8 cellular contexts compared by ENCODE assay signal in genomic region chr10:101291254-101292193, GRCh38.
DNase-seq lines count a peak whose midpoint lies in the region; ATAC-seq, FAIRE-seq and TF ChIP-seq lines count a peak whose summit lies in the region.

No MANE protein-coding gene starts in this region.

- no peak overlapping the region for H3K27ac Mint-ChIP-seq in endodermal cell
- peak overlapping the region in 1 of 2 donors; percentile 19 for H3K27ac Mint-ChIP-seq in stimulated activated naive CD8-positive, alpha-beta T cell treated with anti-CD3 and anti-CD28 coated beads, Interleukin-15, amount 100 ng/mL, for 72 hours

- H3K4me3 Mint-ChIP-seq in endodermal cell = peak overlapping the region; percentile 52
- H3K4me3 Mint-ChIP-seq in stimulated activated naive CD8-positive, alpha-beta T cell treated with anti-CD3 and anti-CD28 coated beads, Interleukin-15, amount 100 ng/mL, for 72 hours = peak overlapping the region; percentile 86 to 95

- H3K36me3 ChIP-seq in endodermal cell (ENCODE audit: control insufficient read depth, insufficient read depth, low read length) (no peaks in the 10 kb centered on the region), muscle layer of duodenum (ENCODE audit: control insufficient read depth in 1 of 2, insufficient read depth in 2 of 2, low read length in 2 of 2) (no peaks in the 10 kb centered on the region)

- H3K36me3 Mint-ChIP-seq in endodermal cell (ENCODE audit: low read depth) = no peaks in the 10 kb centered on the region

- H3K27me3 Mint-ChIP-seq in endodermal cell (ENCODE audit: insufficient read depth) = peaks cover 95% of the 10 kb centered on the region
- H3K27me3 Mint-ChIP-seq in stimulated activated naive CD8-positive, alpha-beta T cell treated with anti-CD3 and anti-CD28 coated beads, Interleukin-15, amount 100 ng/mL, for 72 hours = peaks cover 94% of the 10 kb centered on the region

- H3K9me3 ChIP-seq in endodermal cell (ENCODE audit: control insufficient read depth, low read length) (no peaks in the 10 kb centered on the region), muscle layer of duodenum (ENCODE audit: control insufficient read depth in 1 of 2, low read length in 2 of 2) (no peaks in the 10 kb centered on the region)

- DNase-seq in A172 (ENCODE audit: low spot score) (peak; percentile 26), GM19239 (ENCODE audit: insufficient read length, low spot score) (peak; percentile 80), NCI-H748 (lab: John Stamatoyannopoulos, UW; ENCODE audit: unreplicated experiment) (peak; percentile 75), endodermal cell (peak; percentile 95), omental fat pad (ENCODE audit: low spot score) (no peak)
- peak; percentile 11 for DNase-seq in activated CD8-positive, alpha-beta memory T cell treated with anti-CD3 and anti-CD28 coated beads, Interleukin-2, amount 50 U/mL, for 1 hour (ENCODE audit: extremely low read depth)
- DNase-seq in stimulated activated naive CD8-positive, alpha-beta T cell treated with anti-CD3 and anti-CD28 coated beads, Interleukin-15, amount 100 ng/mL, for 72 hours = peak; percentile 48 to 49

- H3K4me3 ChIP-seq in endodermal cell (ENCODE audit: low read length) (peak overlapping the region; percentile 76), muscle layer of duodenum (ENCODE audit: low read depth in 1 of 2, low read length in 2 of 2) (peak overlapping the region; percentile 46 to 73)

- peak; percentile 74 for ATAC-seq in stimulated activated naive CD8-positive, alpha-beta T cell treated with anti-CD3 and anti-CD28 coated beads, Interleukin-15, amount 100 ng/mL, for 72 hours
- no peak for ATAC-seq in omental fat pad (ENCODE audit: low FRiP score)

- FAIRE-seq in GM19239 (lab: Jason Lieb, UNC) = no peak

- H3K27me3 ChIP-seq in endodermal cell (ENCODE audit: control insufficient read depth, insufficient read depth, low read length, poor library complexity, severe bottlenecking) (peaks cover 88% of the 10 kb centered on the region), muscle layer of duodenum (ENCODE audit: low read depth, low read length) (peaks cover 43% of the 10 kb centered on the region)

- no peak overlapping the region for H3K9ac ChIP-seq in endodermal cell (ENCODE audit: extremely low read depth, low read length, poor library complexity, severe bottlenecking)

- 1 to 2% methylated on average over 23 to 70 of the region's 70 CpGs for WGBS in endodermal cell (ENCODE audit: insufficient coverage in 1 of 2, insufficient read length in 1 of 2), 2 experiments

- no peaks in the 10 kb centered on the region for H3K9me3 Mint-ChIP-seq in endodermal cell
- H3K9me3 Mint-ChIP-seq in stimulated activated naive CD8-positive, alpha-beta T cell treated with anti-CD3 and anti-CD28 coated beads, Interleukin-15, amount 100 ng/mL, for 72 hours = no peaks in the 10 kb centered on the region

- H3K4me1 ChIP-seq in endodermal cell (ENCODE audit: control insufficient read depth, insufficient read depth, low read length) = no peaks in the 10 kb centered on the region
- H3K4me1 ChIP-seq in muscle layer of duodenum (ENCODE audit: control insufficient read depth in 1 of 2, insufficient read depth in 2 of 2, low read length in 2 of 2) = peaks cover 0 to 21% of the 10 kb centered on the region in 2 donors

- peaks cover 33% of the 10 kb centered on the region for H3K4me1 Mint-ChIP-seq in endodermal cell
- peaks cover 27% of the 10 kb centered on the region for H3K4me1 Mint-ChIP-seq in stimulated activated naive CD8-positive, alpha-beta T cell treated with anti-CD3 and anti-CD28 coated beads, Interleukin-15, amount 100 ng/mL, for 72 hours

- H3K27ac ChIP-seq in endodermal cell (ENCODE audit: low read depth, low read length) (no peak overlapping the region), muscle layer of duodenum (ENCODE audit: low read length) (no peak overlapping the region)

- peak; percentile 95 for TF ChIP-seq CTCF in endodermal cell (conservative IDR thresholded peaks at IDR 0.05)
- peak in 1 of 3 donors; percentile 41 for TF ChIP-seq CTCF in omental fat pad (IDR thresholded peaks at IDR 0.05)
